In the genomic region with DNA sequence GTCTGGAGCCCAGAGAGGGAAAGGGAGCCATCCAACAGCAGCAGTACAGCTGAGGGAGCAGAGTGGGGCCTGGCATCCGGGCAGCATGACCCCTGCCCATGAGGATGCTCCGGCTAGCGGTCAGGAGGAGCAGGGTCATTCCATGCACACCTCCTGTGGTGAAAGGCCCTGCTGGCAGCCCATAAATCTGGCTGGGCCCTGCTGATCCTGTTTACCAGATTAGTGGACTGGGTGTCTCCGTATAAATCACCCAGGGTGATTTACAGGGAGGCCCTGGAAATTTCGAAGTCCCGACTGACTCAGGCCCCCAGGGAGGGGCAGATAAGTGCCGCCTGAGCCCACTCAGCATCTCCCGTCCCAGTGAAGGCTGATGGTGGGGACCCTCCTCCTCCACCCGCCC, we compare ENCODE assay signal across 16 cellular contexts.
DNase-seq lines count a peak whose midpoint lies in the region; ATAC-seq, FAIRE-seq and TF ChIP-seq lines count a peak whose summit lies in the region.
"Had no signal": no experiment of that assay in that cellular context is flagged by ENCODE, and none has a peak within 500 bp of the region (broad histone marks: within the 10 kb centered on the region; RNA-seq: fewer than 3 reads in every experiment).

No MANE protein-coding gene starts in this region.

- DNase-seq in BE2C (peak; percentile 39), HEK293T (ENCODE audit: extremely low spot score) (no peak), WERI-Rb-1 (peak; percentile 89), H54 (ENCODE audit: insufficient read length, low spot score) (no peak)
- DNase-seq in naive thymus-derived CD4-positive, alpha-beta T cell = no peak
- no peak for DNase-seq in stimulated activated CD4-positive, alpha-beta T cell treated with anti-CD3 and anti-CD28 coated beads, Interleukin-2, amount 100 ng/mL, for 24 hours
- DNase-seq: Caco-2; CD8-positive, alpha-beta T cell; DMS53 had no signal

- H3K27me3 Mint-ChIP-seq in naive thymus-derived CD4-positive, alpha-beta T cell = peaks cover 8 to 22% (median 17%) of the 10 kb centered on the region in 5 donors

- H3K9me3 ChIP-seq in BE2C (no peaks in the 10 kb centered on the region; the same call in 1 of the 2 replicates), WERI-Rb-1 (ENCODE audit: severe bottlenecking) (no peaks in the 10 kb centered on the region), mesodermal cell (ENCODE audit: control insufficient read depth, low read length) (no peaks in the 10 kb centered on the region)
- H3K9me3 ChIP-seq in naive thymus-derived CD4-positive, alpha-beta T cell (ENCODE audit: control insufficient read depth in 2 of 3, low read length in 3 of 3) = no peaks in the 10 kb centered on the region
- H3K9me3 ChIP-seq: Caco-2 had no signal

- WGBS in mesodermal cell (ENCODE audit: insufficient coverage in 2 of 2), 2 experiments = 75 to 88% methylated on average over 7 to 9 of the region's 9 CpGs

- CTCF ChIA-PET in HEK293T (lab: Yijun Ruan, JAX) = no interaction called here
- CTCF ChIA-PET in naive thymus-derived CD4-positive, alpha-beta T cell (lab: Charles Lee) = no interaction called here

- ATAC-seq in naive thymus-derived CD4-positive, alpha-beta T cell = no peak
- ATAC-seq in activated CD4-positive, CD25-positive, alpha-beta regulatory T cell treated with anti-CD3 and anti-CD28 coated beads, Interleukin-2, amount 50 U/mL, for 24 hours = no peak
- ATAC-seq: CD8-positive, alpha-beta T cell; HCT116 had no signal

- H3K4me1 Mint-ChIP-seq in naive thymus-derived CD4-positive, alpha-beta T cell = no peaks in the 10 kb centered on the region
- H3K4me1 Mint-ChIP-seq: B cell, IgD-negative memory B cell had no signal

- H3K27ac ChIP-seq in WERI-Rb-1 = peak overlapping the region; percentile 29
- peak overlapping the region; percentile 39 for H3K27ac ChIP-seq in mesodermal cell (ENCODE audit: low read depth, low read length, severe bottlenecking)
- H3K27ac ChIP-seq in naive thymus-derived CD4-positive, alpha-beta T cell (ENCODE audit: low read depth, low read length) = no peak overlapping the region
- H3K27ac ChIP-seq: C4-2B had no signal

- no peak for TF ChIP-seq POLR2A in H54 (IDR thresholded peaks at IDR 0.05; ENCODE audit: low read depth, low read length)

- H3K36me3 ChIP-seq in BE2C = no peaks in the 10 kb centered on the region
- no peaks in the 10 kb centered on the region for H3K36me3 ChIP-seq in WERI-Rb-1
- H3K36me3 ChIP-seq in mesodermal cell (ENCODE audit: control insufficient read depth, insufficient read depth, low read length) = no peaks in the 10 kb centered on the region
- no peaks in the 10 kb centered on the region for H3K36me3 ChIP-seq in naive thymus-derived CD4-positive, alpha-beta T cell (ENCODE audit: control insufficient read depth in 2 of 3, insufficient read depth in 3 of 3, low read length in 3 of 3)

- peaks cover 0 to 3% (median 0%) of the 10 kb centered on the region in 5 donors for H3K36me3 Mint-ChIP-seq in naive thymus-derived CD4-positive, alpha-beta T cell
- H3K36me3 Mint-ChIP-seq: CD8-positive, alpha-beta T cell had no signal

- H3K27me3 ChIP-seq in BE2C = no peaks in the 10 kb centered on the region
- H3K27me3 ChIP-seq in WERI-Rb-1 (ENCODE audit: insufficient read depth, low read depth, severe bottlenecking) = no peaks in the 10 kb centered on the region
- H3K27me3 ChIP-seq in naive thymus-derived CD4-positive, alpha-beta T cell (ENCODE audit: control insufficient read depth in 2 of 2, insufficient read depth in 2 of 2, low read length in 2 of 2) = no peaks in the 10 kb centered on the region

- POLR2A ChIA-PET in HEK293T (lab: Yijun Ruan, JAX) = no interaction called here
- POLR2A ChIA-PET in naive thymus-derived CD4-positive, alpha-beta T cell (lab: Charles Lee) = no interaction called here

- H3K4me1 ChIP-seq in BE2C (no peaks in the 10 kb centered on the region), mesodermal cell (ENCODE audit: control insufficient read depth, insufficient read depth, low read length, poor library complexity, severe bottlenecking) (no peaks in the 10 kb centered on the region)
- H3K4me1 ChIP-seq in naive thymus-derived CD4-positive, alpha-beta T cell (ENCODE audit: control insufficient read depth in 2 of 2, insufficient read depth in 2 of 2, low read length in 2 of 2) = no peaks in the 10 kb centered on the region

- no peak overlapping the region for H3K4me3 Mint-ChIP-seq in naive thymus-derived CD4-positive, alpha-beta T cell
- H3K4me3 Mint-ChIP-seq: B cell; CD8-positive, alpha-beta T cell; IgD-negative memory B cell had no signal

- intact Hi-C loops in naive thymus-derived CD4-positive, alpha-beta T cell (cut with micrococcal nuclease) = no loop called here

- H3K4me3 ChIP-seq in BE2C (ENCODE audit: low read depth, low read length) = no peak overlapping the region
- H3K4me3 ChIP-seq in WERI-Rb-1 (ENCODE audit: low read depth, low read length) = no peak overlapping the region
- H3K4me3 ChIP-seq in mesodermal cell (ENCODE audit: extremely low read depth, insufficient read depth, low read length, poor library complexity, severe bottlenecking) = no peak overlapping the region
- no peak overlapping the region for H3K4me3 ChIP-seq in naive thymus-derived CD4-positive, alpha-beta T cell (ENCODE audit: low read length)

- H3K27ac Mint-ChIP-seq in naive thymus-derived CD4-positive, alpha-beta T cell = no peak overlapping the region
- H3K27ac Mint-ChIP-seq: B cell; CD8-positive, alpha-beta T cell; IgD-negative memory B cell had no signal

- TF ChIP-seq CTCF in BE2C (IDR thresholded peaks at IDR 0.05; ENCODE audit: low read depth, low read length) (no peak), WERI-Rb-1 (IDR thresholded peaks at IDR 0.05; ENCODE audit: low read depth, low read length) (peak; percentile 19; the same call in 1 of the 2 replicates)

- FAIRE-seq in H54 (lab: Jason Lieb, UNC) = no peak
- FAIRE-seq: A204.1 had no signal

- H3K9me3 Mint-ChIP-seq in naive thymus-derived CD4-positive, alpha-beta T cell = peaks cover 0 to 5% (median 0%) of the 10 kb centered on the region in 11 donors
- H3K9me3 Mint-ChIP-seq: CD8-positive, alpha-beta T cell; IgD-negative memory B cell had no signal

TF ChIP-seq in HEK293T, 16 proteins besides CTCF, POLR2A, EP300 and RAD21:
- TF ChIP-seq L3MBTL2 (conservative IDR thresholded peaks at IDR 0.05) = no peak
- TF ChIP-seq FOXM1 (IDR thresholded peaks at IDR 0.05; ENCODE audit: borderline replicate concordance) = no peak
- no peak for TF ChIP-seq CTBP1 (IDR thresholded peaks at IDR 0.05; ENCODE audit: borderline replicate concordance)
- TF ChIP-seq FOXA1 (IDR thresholded peaks at IDR 0.05) = no peak
- TF ChIP-seq TARDBP (IDR thresholded peaks at IDR 0.05) = no peak
- TF ChIP-seq, protein P1, sequence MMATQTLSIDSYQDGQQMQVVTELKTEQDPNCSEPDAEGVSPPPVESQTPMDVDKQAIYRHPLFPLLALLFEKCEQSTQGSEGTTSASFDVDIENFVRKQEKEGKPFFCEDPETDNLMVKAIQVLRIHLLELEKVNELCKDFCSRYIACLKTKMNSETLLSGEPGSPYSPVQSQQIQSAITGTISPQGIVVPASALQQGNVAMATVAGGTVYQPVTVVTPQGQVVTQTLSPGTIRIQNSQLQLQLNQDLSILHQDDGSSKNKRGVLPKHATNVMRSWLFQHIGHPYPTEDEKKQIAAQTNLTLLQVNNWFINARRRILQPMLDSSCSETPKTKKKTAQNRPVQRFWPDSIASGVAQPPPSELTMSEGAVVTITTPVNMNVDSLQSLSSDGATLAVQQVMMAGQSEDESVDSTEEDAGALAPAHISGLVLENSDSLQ (IDR thresholded peaks at IDR 0.05) = peak; percentile 70
- no peak for TF ChIP-seq ARNT (IDR thresholded peaks at IDR 0.05)
- TF ChIP-seq SUZ12 (IDR thresholded peaks at IDR 0.05) = no peak

Comparison
In these comparisons a context has a peak if more than half of its experiments do, and no peak if none do; other contexts are left out.
1. DNase-seq: peak in BE2C (single experiment) and WERI-Rb-1 (single experiment); none in HEK293T (single experiment), naive thymus-derived CD4-positive, alpha-beta T cell (0 of 9), H54 (single experiment) and stimulated activated CD4-positive, alpha-beta T cell treated with anti-CD3 and anti-CD28 coated beads, Interleukin-2, amount 100 ng/mL, for 24 hours (0 of 2).